28 cellular contexts compared by ENCODE assay signal in genomic region chr7:69443136-69443535, GRCh38.
"Had no signal": no experiment of that assay in that cellular context is flagged by ENCODE, and none has a peak within 500 bp of the region (broad histone marks: within the 10 kb centered on the region; RNA-seq: fewer than 3 reads in every experiment).

No MANE protein-coding gene starts in this region.

- H3K27me3 ChIP-seq: adrenal gland, body of pancreas, brain microvascular endothelial cell, breast epithelium had no signal

- H3K9me3 ChIP-seq: adrenal gland, body of pancreas, breast epithelium had no signal

- H3K27ac ChIP-seq: adrenal gland, body of pancreas, brain microvascular endothelial cell, breast epithelium, VCaP had no signal

- ATAC-seq: activated CD8-positive, alpha-beta T cell treated with anti-CD3 and anti-CD28 coated beads for 36 hours; activated naive CD4-positive, alpha-beta T cell treated with anti-CD3 and anti-CD28 coated beads, Interleukin-2, amount 50 U/mL, for 72 hours; body of pancreas had no signal

- H3K4me3 ChIP-seq: adrenal gland, body of pancreas, breast epithelium had no signal

- H3K36me3 ChIP-seq: adrenal gland, brain microvascular endothelial cell, breast epithelium had no signal

- H3K4me1 ChIP-seq: adrenal gland, body of pancreas, breast epithelium had no signal

- DNase-seq: activated B cell treated with CpG ODN at 0.5 μM for 24 hours; activated CD4-positive, alpha-beta memory T cell treated with anti-CD3 and anti-CD28 coated beads for 36 hours; activated CD4-positive, alpha-beta T cell treated with anti-CD3 and anti-CD28 coated beads for 4 hours; activated CD4-positive, alpha-beta T cell treated with anti-CD3 and anti-CD28 coated beads, Interleukin-2, amount 10 ng/mL, durations not matched to agents 24 days and 14 days; activated CD4-positive, alpha-beta T cell treated with anti-CD3 and anti-CD28 coated beads, Interleukin-2, amount 50 U/mL, for 1 hour; activated CD4-positive, alpha-beta T cell treated with anti-CD3 and anti-CD28 coated beads, Interleukin-2, amount 50 U/mL, for 4 hours; activated CD4-positive, CD25-positive, alpha-beta regulatory T cell treated with anti-CD3 and anti-CD28 coated beads, Interleukin-2, amount 50 U/mL, for 72 hours; activated CD8-positive, alpha-beta memory T cell treated with anti-CD3 and anti-CD28 coated beads, Interleukin-2, amount 50 U/mL, for 48 hours; activated CD8-positive, alpha-beta T cell treated with anti-CD3 and anti-CD28 coated beads for 36 hours; activated effector memory CD4-positive, alpha-beta T cell treated with Interleukin-2 at 50 U/mL for 16 hours; activated gamma-delta T cell treated with Interleukin-2 at 50 U/mL for 16 hours; activated naive CD4-positive, alpha-beta T cell; activated naive CD4-positive, alpha-beta T cell treated with anti-CD3 and anti-CD28 coated beads for 36 hours; activated naive CD4-positive, alpha-beta T cell treated with anti-CD3 and anti-CD28 coated beads, Interleukin-2, amount 50 U/mL, for 16 hours; activated naive CD8-positive, alpha-beta T cell treated with anti-CD3 and anti-CD28 coated beads for 36 hours; activated T-cell treated with anti-CD3 and anti-CD28 coated beads, Interleukin-2, amount 50 U/mL, for 24 hours; activated T-cell treated with anti-CD3 and anti-CD28 coated beads, Interleukin-2, amount 50 U/mL, for 48 hours; adrenal gland; amniotic stem cell; aorta; body of pancreas; brain microvascular endothelial cell; central memory CD4-positive, alpha-beta T cell; T-helper 2 cell; T-helper 9 cell had no signal
